ENCODE assay signal across 8 cellular contexts in the genomic region with DNA sequence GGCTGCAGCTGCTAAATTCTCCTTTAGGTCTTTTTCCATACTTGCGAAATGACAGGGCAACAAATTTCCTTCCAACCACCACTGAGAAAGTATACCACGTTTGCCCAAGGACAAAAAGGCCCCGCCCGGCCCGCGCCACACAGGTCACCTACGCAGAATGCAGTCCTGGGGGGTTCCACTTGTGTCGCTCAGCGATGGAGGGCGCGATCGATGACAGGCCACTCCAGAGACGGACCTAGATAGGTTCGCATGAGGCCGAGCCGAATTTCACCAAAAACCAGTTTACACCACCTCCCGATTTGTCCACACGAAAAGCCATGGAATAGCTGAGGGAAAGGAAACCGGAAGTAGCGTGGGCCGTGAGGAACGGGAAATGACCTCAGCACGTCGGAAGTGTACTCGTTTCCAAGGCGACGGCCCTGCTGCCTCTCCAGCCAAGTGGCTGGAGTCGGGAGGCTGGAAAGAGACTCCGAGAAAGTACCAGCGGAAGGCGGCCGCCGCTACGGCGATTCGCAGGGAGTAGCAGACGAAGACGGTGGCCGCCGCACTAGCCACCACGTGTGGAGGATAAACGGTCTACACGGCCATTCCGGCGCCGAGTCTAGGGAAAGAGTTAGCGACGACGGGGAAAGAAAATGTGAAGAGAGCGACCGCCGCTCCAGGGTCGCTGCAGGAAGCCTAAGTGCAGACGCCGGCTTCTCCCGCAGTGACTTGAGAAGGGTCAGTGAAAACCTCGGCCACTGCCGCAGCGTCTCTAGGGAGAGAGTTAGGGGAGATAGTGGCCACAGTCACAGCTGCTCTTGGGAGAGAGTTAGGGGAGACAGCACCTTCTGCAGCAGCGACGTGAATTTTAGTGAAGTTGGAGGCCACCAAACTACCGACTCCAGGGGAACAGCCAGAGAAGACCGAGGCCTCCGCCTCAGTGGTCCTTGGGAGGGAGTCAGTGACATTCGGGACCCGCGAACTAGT. TPM values are rescaled to one million over a fixed set of nuclear protein-coding genes. Genes with fewer than 3 reads are reported as not detected.
DNase-seq lines count a peak whose midpoint lies in the region; ATAC-seq and FAIRE-seq lines count a peak whose summit lies in the region.

A gene (plus strand): TSS at position 398 of the 969 bp plus-strand sequence. CDS start 959 bp downstream, outside the sequence.

- peaks cover 45% of the 10 kb centered on the region for H3K36me3 ChIP-seq in mesodermal cell (ENCODE audit: control insufficient read depth, insufficient read depth, low read length)

- 0 to 1% methylated on average over 51 to 66 of the region's 67 CpGs for WGBS in mesodermal cell (ENCODE audit: insufficient coverage in 2 of 2), 2 experiments

- peak; percentile 35 for FAIRE-seq in endometrium (lab: Jason Lieb, UNC)

- H3K4me3 ChIP-seq in mesodermal cell (ENCODE audit: extremely low read depth, insufficient read depth, low read length, poor library complexity, severe bottlenecking) = peak within 1 kb of the TSS; percentile 99

- no peaks in the 10 kb centered on the region for H3K9me3 ChIP-seq in mesodermal cell (ENCODE audit: control insufficient read depth, low read length)

- peak within 1 kb of the TSS; percentile 90 for H3K27ac ChIP-seq in mesodermal cell (ENCODE audit: low read depth, low read length, severe bottlenecking)

- peaks cover 15% of the 10 kb centered on the region for H3K4me1 ChIP-seq in mesodermal cell (ENCODE audit: control insufficient read depth, insufficient read depth, low read length, poor library complexity, severe bottlenecking)

- DNase-seq in COLO829 (ENCODE audit: low spot score) (peak; percentile 98), HT1080 (ENCODE audit: low read depth) (peak; percentile 95), NOMO-1 treated with DMSO at 0.1 percent for 48 hours (lab: John Stamatoyannopoulos, UW; ENCODE audit: unreplicated experiment) (peak; percentile 93)
- DNase-seq in activated CD8-positive, alpha-beta memory T cell treated with anti-CD3 and anti-CD28 coated beads, Interleukin-2, amount 50 U/mL, for 1 hour (ENCODE audit: extremely low read depth) = peak; percentile 62
- DNase-seq in stimulated activated CD8-positive, alpha-beta memory T cell treated with anti-CD3 and anti-CD28 coated beads, Interleukin-15, amount 100 ng/mL, for 4 hours (ENCODE audit: low read depth in 2 of 2) = peak; percentile 67 to 77

- peak; percentile 88 for ATAC-seq in GM21360 (IDR thresholded peaks at IDR 0.05; ENCODE audit: unreplicated experiment)

RNA-seq across cellular contexts. Expression of the gene that starts here (rescaled TPM):
- 6.7 and 8.5 TPM in 2 replicates for total RNA-seq in HT1080 (2014; rRNA removed; shearing (Covaris generic))
- polyA plus RNA-seq in HT1080 (2015; cell fraction: cytosol; rRNA removed) = 8.8 and 10.7 TPM in 2 replicates
- 14.1 and 16.8 TPM in 2 replicates for polyA plus RNA-seq in HT1080 (2015; cell fraction: nucleus; rRNA removed)
- 5.9 TPM for polyA plus RNA-seq in mesodermal cell (2013, experiment 1 of 2)
- 7.0 TPM for polyA plus RNA-seq in mesodermal cell (2013, experiment 2 of 2)

Comparison
In these comparisons a context has a peak if more than half of its experiments do, and no peak if none do; other contexts are left out.
1. Peak in every context shown above with its lines: DNase-seq, ATAC-seq, H3K4me3 ChIP-seq and H3K27ac ChIP-seq.